ENCODE assay signal across 36 cellular contexts in genomic region chrX:70054391-70054790, GRCh38. TPM values are rescaled to one million over a fixed set of nuclear protein-coding genes. Genes with fewer than 3 reads are reported as not detected.
"Had no signal": no experiment of that assay in that cellular context is flagged by ENCODE, and none has a peak within 500 bp of the region (broad histone marks: within the 10 kb centered on the region; RNA-seq: fewer than 3 reads in every experiment).

No MANE protein-coding gene starts in this region.

- H3K36me3 Mint-ChIP-seq: activated naive CD4-positive, alpha-beta T cell treated with anti-CD3 and anti-CD28 coated beads, Interleukin-2, amount 10 ng/mL, durations not matched to agents 7 days and 5 days; activated naive CD4-positive, alpha-beta T cell treated with anti-CD3 and anti-CD28 coated beads, Interleukin-2, amount 50 U/mL, for 24 hours; activated naive CD8-positive, alpha-beta T cell; activated naive CD8-positive, alpha-beta T cell treated with anti-CD3 and anti-CD28 coated beads, Interleukin-2, amount 10 ng/mL, durations not matched to agents 7 days and 5 days had no signal

- H3K9me3 Mint-ChIP-seq: activated B cell treated with CpG ODN at 0.5 μM for 24 hours; activated CD4-positive, alpha-beta memory T cell treated with anti-CD3 and anti-CD28 coated beads, Interleukin-2, amount 10 ng/mL, durations not matched to agents 7 days and 5 days; activated CD4-positive, alpha-beta T cell treated with anti-CD3 and anti-CD28 coated beads, Interleukin-2, amount 10 ng/mL, durations not matched to agents 7 days and 5 days; activated naive CD4-positive, alpha-beta T cell treated with anti-CD3 and anti-CD28 coated beads, Interleukin-2, amount 10 ng/mL, durations not matched to agents 7 days and 5 days; activated naive CD4-positive, alpha-beta T cell treated with anti-CD3 and anti-CD28 coated beads, Interleukin-2, amount 50 U/mL, for 24 hours; activated naive CD8-positive, alpha-beta T cell treated with anti-CD3 and anti-CD28 coated beads, Interleukin-2, amount 10 ng/mL, durations not matched to agents 7 days and 5 days; activated naive CD8-positive, alpha-beta T cell treated with anti-CD3 and anti-CD28 coated beads, Interleukin-2, amount 50 U/mL, for 24 hours; activated T-cell treated with anti-CD3 and anti-CD28 coated beads, Interleukin-2, amount 50 U/mL, for 24 hours; activated T-helper 2 cell treated with anti-CD3 and anti-CD28 coated beads, Interferon-gamma antibody, Interleukin-2, Interleukin-4, amounts not matched to agents 10 μg/mL and 5 μg/mL and 100 μg/mL, durations not matched to agents 14 hours and 24 hours and 36 hours; T-helper 1 cell treated with Interleukin-12 subunit alpha and Interleukin-12 subunit beta and Interleukin-4 antibody, amounts not matched to agents 30 μg/mL and 1 μg/mL, for 36 hours; T-helper 2 cell treated with Interferon-gamma antibody and Interleukin-4, amounts not matched to agents 5 μg/mL and 100 μg/mL, for 36 hours had no signal

- H3K4me3 Mint-ChIP-seq: activated B cell treated with CpG ODN at 0.5 μM for 24 hours; activated CD4-positive, alpha-beta memory T cell treated with anti-CD3 and anti-CD28 coated beads, Interleukin-2, amount 10 ng/mL, durations not matched to agents 7 days and 5 days; activated CD4-positive, alpha-beta T cell treated with anti-CD3 and anti-CD28 coated beads, Interleukin-2, amount 10 ng/mL, durations not matched to agents 7 days and 5 days; activated CD8-positive, alpha-beta T cell treated with anti-CD3 and anti-CD28 coated beads, Interleukin-2, amount 10 ng/mL, durations not matched to agents 7 days and 5 days; activated naive CD4-positive, alpha-beta T cell treated with anti-CD3 and anti-CD28 coated beads, Interleukin-2, amount 10 ng/mL, durations not matched to agents 7 days and 5 days; activated naive CD4-positive, alpha-beta T cell treated with anti-CD3 and anti-CD28 coated beads, Interleukin-2, amount 50 U/mL, for 24 hours; activated naive CD8-positive, alpha-beta T cell; activated naive CD8-positive, alpha-beta T cell treated with anti-CD3 and anti-CD28 coated beads, Interleukin-2, amount 10 ng/mL, durations not matched to agents 7 days and 5 days; activated naive CD8-positive, alpha-beta T cell treated with anti-CD3 and anti-CD28 coated beads, Interleukin-2, amount 50 U/mL, for 24 hours; activated T-cell treated with anti-CD3 and anti-CD28 coated beads, Interleukin-2, amount 50 U/mL, for 24 hours; T-helper 1 cell treated with Interleukin-12 subunit alpha and Interleukin-12 subunit beta and Interleukin-4 antibody, amounts not matched to agents 30 μg/mL and 1 μg/mL, for 36 hours; T-helper 2 cell treated with Interferon-gamma antibody and Interleukin-4, amounts not matched to agents 5 μg/mL and 100 μg/mL, for 36 hours had no signal

- H3K4me1 Mint-ChIP-seq: activated B cell treated with CpG ODN at 0.5 μM for 24 hours; activated CD4-positive, alpha-beta memory T cell treated with anti-CD3 and anti-CD28 coated beads, Interleukin-2, amount 10 ng/mL, durations not matched to agents 7 days and 5 days; activated CD4-positive, alpha-beta T cell treated with anti-CD3 and anti-CD28 coated beads, Interleukin-2, amount 10 ng/mL, durations not matched to agents 7 days and 5 days; activated naive CD4-positive, alpha-beta T cell treated with anti-CD3 and anti-CD28 coated beads, Interleukin-2, amount 10 ng/mL, durations not matched to agents 7 days and 5 days; activated naive CD4-positive, alpha-beta T cell treated with anti-CD3 and anti-CD28 coated beads, Interleukin-2, amount 50 U/mL, for 24 hours; activated naive CD8-positive, alpha-beta T cell treated with anti-CD3 and anti-CD28 coated beads, Interleukin-2, amount 10 ng/mL, durations not matched to agents 7 days and 5 days; activated naive CD8-positive, alpha-beta T cell treated with anti-CD3 and anti-CD28 coated beads, Interleukin-2, amount 50 U/mL, for 24 hours had no signal

- H3K27me3 Mint-ChIP-seq: activated B cell treated with CpG ODN at 0.5 μM for 24 hours; activated naive CD4-positive, alpha-beta T cell treated with anti-CD3 and anti-CD28 coated beads, Interleukin-2, amount 50 U/mL, for 24 hours; activated naive CD8-positive, alpha-beta T cell; activated naive CD8-positive, alpha-beta T cell treated with anti-CD3 and anti-CD28 coated beads, Interleukin-2, amount 50 U/mL, for 24 hours had no signal

- DNase-seq: activated B cell treated with CpG ODN at 0.5 μM for 24 hours; activated CD4-positive, alpha-beta memory T cell treated with anti-CD3 and anti-CD28 coated beads, Interleukin-2, amount 10 ng/mL, durations not matched to agents 7 days and 5 days; activated CD4-positive, alpha-beta T cell treated with anti-CD3 and anti-CD28 coated beads for 4 hours; activated CD4-positive, alpha-beta T cell treated with anti-CD3 and anti-CD28 coated beads, Interleukin-2, amount 10 ng/mL, durations not matched to agents 7 days and 5 days; activated CD4-positive, alpha-beta T cell treated with anti-CD3 and anti-CD28 coated beads, Interleukin-2, amount 50 U/mL, for 48 hours; activated CD4-positive, CD25-positive, alpha-beta regulatory T cell treated with anti-CD3 and anti-CD28 coated beads, Interleukin-2, amount 50 U/mL, for 72 hours; activated CD8-positive, alpha-beta memory T cell treated with anti-CD3 and anti-CD28 coated beads, Interleukin-2, amount 50 U/mL, for 48 hours; activated CD8-positive, alpha-beta T cell treated with anti-CD3 and anti-CD28 coated beads, Interleukin-2, amount 10 ng/mL, durations not matched to agents 7 days and 5 days; activated effector memory CD4-positive, alpha-beta T cell treated with Interleukin-2 at 50 U/mL for 16 hours; activated gamma-delta T cell; activated naive CD4-positive, alpha-beta T cell treated with anti-CD3 and anti-CD28 coated beads, Interleukin-2, amount 10 ng/mL, durations not matched to agents 7 days and 5 days; activated naive CD4-positive, alpha-beta T cell treated with Interleukin-2 at 50 U/mL for 16 hours; activated naive CD8-positive, alpha-beta T cell treated with anti-CD3 and anti-CD28 coated beads, Interleukin-2, amount 10 ng/mL, durations not matched to agents 7 days and 5 days; activated naive CD8-positive, alpha-beta T cell treated with anti-CD3 and anti-CD28 coated beads, Interleukin-2, amount 50 U/mL, for 24 hours; activated T-cell treated with anti-CD3 and anti-CD28 coated beads, Interleukin-2, amount 50 U/mL, for 24 hours; activated T-cell treated with anti-CD3 and anti-CD28 coated beads, Interleukin-2, amount 50 U/mL, for 48 hours; amygdala; anterior cingulate cortex; body of pancreas; brain microvascular endothelial cell; central memory CD4-positive, alpha-beta T cell; SW 1271; T-helper 1 cell; T-helper 2 cell; T-helper 9 cell had no signal

- H3K27ac Mint-ChIP-seq: activated B cell treated with CpG ODN at 0.5 μM for 24 hours; activated CD4-positive, alpha-beta memory T cell treated with anti-CD3 and anti-CD28 coated beads, Interleukin-2, amount 10 ng/mL, durations not matched to agents 7 days and 5 days; activated CD4-positive, alpha-beta T cell treated with anti-CD3 and anti-CD28 coated beads, Interleukin-2, amount 10 ng/mL, durations not matched to agents 7 days and 5 days; activated CD8-positive, alpha-beta T cell treated with anti-CD3 and anti-CD28 coated beads, Interleukin-2, amount 10 ng/mL, durations not matched to agents 7 days and 5 days; activated naive CD4-positive, alpha-beta T cell treated with anti-CD3 and anti-CD28 coated beads, Interleukin-2, amount 10 ng/mL, durations not matched to agents 7 days and 5 days; activated naive CD4-positive, alpha-beta T cell treated with anti-CD3 and anti-CD28 coated beads, Interleukin-2, amount 50 U/mL, for 24 hours; activated naive CD8-positive, alpha-beta T cell; activated naive CD8-positive, alpha-beta T cell treated with anti-CD3 and anti-CD28 coated beads, Interleukin-2, amount 10 ng/mL, durations not matched to agents 7 days and 5 days; activated naive CD8-positive, alpha-beta T cell treated with anti-CD3 and anti-CD28 coated beads, Interleukin-2, amount 50 U/mL, for 24 hours; activated T-cell treated with anti-CD3 and anti-CD28 coated beads, Interleukin-2, amount 50 U/mL, for 24 hours; activated T-helper 2 cell treated with anti-CD3 and anti-CD28 coated beads, Interferon-gamma antibody, Interleukin-2, Interleukin-4, amounts not matched to agents 10 μg/mL and 5 μg/mL and 100 μg/mL, durations not matched to agents 14 hours and 24 hours and 36 hours; T-helper 1 cell treated with Interleukin-12 subunit alpha and Interleukin-12 subunit beta and Interleukin-4 antibody, amounts not matched to agents 30 μg/mL and 1 μg/mL, for 36 hours; T-helper 2 cell treated with Interferon-gamma antibody and Interleukin-4, amounts not matched to agents 5 μg/mL and 100 μg/mL, for 36 hours had no signal

RNA-seq across cellular contexts. Expression of gene AWAT2, which starts 4.7 kb away (rescaled TPM):
- total RNA-seq: activated B cell treated with CpG ODN at 0.5 μM for 24 hours; activated CD4-positive, alpha-beta memory T cell treated with anti-CD3 and anti-CD28 coated beads, Interleukin-2, amount 10 ng/mL, durations not matched to agents 7 days and 5 days; activated CD4-positive, alpha-beta T cell treated with anti-CD3 and anti-CD28 coated beads, Interleukin-2, amount 10 ng/mL, durations not matched to agents 7 days and 5 days; activated CD8-positive, alpha-beta memory T cell treated with anti-CD3 and anti-CD28 coated beads for 36 hours; activated CD8-positive, alpha-beta T cell treated with anti-CD3 and anti-CD28 coated beads, Interleukin-2, amount 10 ng/mL, durations not matched to agents 7 days and 5 days; activated naive CD8-positive, alpha-beta T cell treated with anti-CD3 and anti-CD28 coated beads, Interleukin-2, amount 10 ng/mL, durations not matched to agents 7 days and 5 days; activated T-helper 2 cell treated with anti-CD3 and anti-CD28 coated beads, Interferon-gamma antibody, Interleukin-2, Interleukin-4, amounts not matched to agents 10 μg/mL and 5 μg/mL and 100 μg/mL, durations not matched to agents 14 hours and 24 hours and 36 hours; ascending aorta; body of pancreas; breast epithelium; cardiac septum; cerebellum had no signal
- polyA plus RNA-seq: adipose tissue had no signal

RNA-seq across cellular contexts. Expression of gene OTUD6A, which starts 7.9 kb away (rescaled TPM):
- total RNA-seq: activated B cell treated with CpG ODN at 0.5 μM for 24 hours; activated CD4-positive, alpha-beta memory T cell treated with anti-CD3 and anti-CD28 coated beads, Interleukin-2, amount 10 ng/mL, durations not matched to agents 7 days and 5 days; activated CD4-positive, alpha-beta T cell treated with anti-CD3 and anti-CD28 coated beads, Interleukin-2, amount 10 ng/mL, durations not matched to agents 7 days and 5 days; activated CD8-positive, alpha-beta memory T cell treated with anti-CD3 and anti-CD28 coated beads for 36 hours; activated CD8-positive, alpha-beta T cell treated with anti-CD3 and anti-CD28 coated beads, Interleukin-2, amount 10 ng/mL, durations not matched to agents 7 days and 5 days; activated naive CD8-positive, alpha-beta T cell treated with anti-CD3 and anti-CD28 coated beads, Interleukin-2, amount 10 ng/mL, durations not matched to agents 7 days and 5 days; activated T-helper 2 cell treated with anti-CD3 and anti-CD28 coated beads, Interferon-gamma antibody, Interleukin-2, Interleukin-4, amounts not matched to agents 10 μg/mL and 5 μg/mL and 100 μg/mL, durations not matched to agents 14 hours and 24 hours and 36 hours; ascending aorta; body of pancreas; breast epithelium; cardiac septum; cerebellum had no signal
- polyA plus RNA-seq: adipose tissue had no signal
